ENCODE assay signal across 19 cellular contexts in genomic region chr7:109984726-109985125, GRCh38.
DNase-seq lines count a peak whose midpoint lies in the region; ATAC-seq, FAIRE-seq and TF ChIP-seq lines count a peak whose summit lies in the region.
"Had no signal": no experiment of that assay in that cellular context is flagged by ENCODE, and none has a peak within 500 bp of the region (broad histone marks: within the 10 kb centered on the region; RNA-seq: fewer than 3 reads in every experiment).

No MANE protein-coding gene starts in this region.

- FAIRE-seq in bronchial epithelial cell (lab: Jason Lieb, UNC): no peak
- FAIRE-seq: GM12878, K562 had no signal

- CTCF ChIA-PET in IMR-90 (lab: Yijun Ruan, JAX): no interaction called here

- TF ChIP-seq CTCF in IMR-90 (conservative IDR thresholded peaks at IDR 0.05; ENCODE audit: low read depth, low read length): no peak
- no peak for TF ChIP-seq CTCF in bronchial epithelial cell (IDR thresholded peaks at IDR 0.05; ENCODE audit: insufficient read depth, low read length, severe bottlenecking)

- H3K9me3 Mint-ChIP-seq in natural killer cell treated with Interleukin-12 subunit alpha and Interleukin-12 subunit beta and Interleukin-15 and Interleukin-18, amount 100 ng/mL, for 72 hours: peaks cover 28% of the 10 kb centered on the region

- H3K14ac ChIP-seq in IMR-90 (replicated peaks; ENCODE audit: low read depth, low read length): no peak overlapping the region

- dilution Hi-C loops in IMR-90 (cut with HindIII; ENCODE audit: low sequenced_read_pairs, unreplicated experiment): no loop called here

- no peak overlapping the region for H2BK20ac ChIP-seq in IMR-90 (ENCODE audit: low read depth, low read length)

- H3K27ac Mint-ChIP-seq in natural killer cell treated with Interleukin-12 subunit alpha and Interleukin-12 subunit beta and Interleukin-15 and Interleukin-18, amount 100 ng/mL, for 72 hours: no peak overlapping the region
- H3K27ac Mint-ChIP-seq: CD4-positive, CD25-positive, alpha-beta regulatory T cell had no signal

- WGBS in IMR-90 (ENCODE audit: extremely low coverage in 2 of 2, insufficient read length in 1 of 2), 2 experiments: no CpG with 5 or more reads among the region's 5 CpGs

- ATAC-seq in IMR-90 (ENCODE audit: low read depth) (no peak), left lobe of liver (no peak), HG03045 (IDR thresholded peaks at IDR 0.05; ENCODE audit: unreplicated experiment) (no peak), GM19351 (IDR thresholded peaks at IDR 0.05; ENCODE audit: unreplicated experiment) (no peak)
- ATAC-seq in natural killer cell treated with Interleukin-12 subunit alpha and Interleukin-12 subunit beta and Interleukin-15 and Interleukin-18, amount 100 ng/mL, for 72 hours: no peak
- ATAC-seq: GM12878, K562 had no signal

- POLR2A ChIA-PET in IMR-90 (lab: Charles Lee; ENCODE audit: unreplicated experiment): no interaction called here

- H3K4me3 ChIP-seq in IMR-90 (ENCODE audit: insufficient read depth, low read depth, low read length): no peak overlapping the region
- H3K4me3 ChIP-seq in bronchial epithelial cell (ENCODE audit: low read depth, low read length): no peak overlapping the region
- H3K4me3 ChIP-seq: GM12878, K562 had no signal

- H3K18ac ChIP-seq in IMR-90 (ENCODE audit: low read depth, low read length): no peak overlapping the region

- TF ChIP-seq POLR2A in IMR-90 (IDR thresholded peaks at IDR 0.05; ENCODE audit: low read depth, low read length): no peak

- H3K9me3 ChIP-seq in IMR-90 (ENCODE audit: control insufficient read depth, insufficient read depth, low read length): peaks cover 2% of the 10 kb centered on the region; the same call in 1 of the 2 replicates
- H3K9me3 ChIP-seq: BE2C, Caco-2 had no signal

- H4K5ac ChIP-seq in IMR-90 (ENCODE audit: low read depth, low read length): no peak overlapping the region

- H2BK15ac ChIP-seq in IMR-90 (ENCODE audit: low read depth, low read length): no peak overlapping the region

- H3K4me3 Mint-ChIP-seq in natural killer cell treated with Interleukin-12 subunit alpha and Interleukin-12 subunit beta and Interleukin-15 and Interleukin-18, amount 100 ng/mL, for 72 hours: no peak overlapping the region
- H3K4me3 Mint-ChIP-seq: CD4-positive, CD25-positive, alpha-beta regulatory T cell; H9 had no signal

- no peaks in the 10 kb centered on the region for H3K36me3 ChIP-seq in IMR-90 (ENCODE audit: control insufficient read depth, insufficient read depth, low read length)
- H3K36me3 ChIP-seq in bronchial epithelial cell (ENCODE audit: control insufficient read depth, insufficient read depth, low read length): no peaks in the 10 kb centered on the region
- H3K36me3 ChIP-seq: BE2C had no signal

- no peak for TF ChIP-seq RAD21 in IMR-90 (IDR thresholded peaks at IDR 0.05; ENCODE audit: low read length)

- in situ Hi-C loops in IMR-90 (cut with MboI; ENCODE audit: low sequenced_read_pairs): no loop called here

- H3K27me3 Mint-ChIP-seq in natural killer cell treated with Interleukin-12 subunit alpha and Interleukin-12 subunit beta and Interleukin-15 and Interleukin-18, amount 100 ng/mL, for 72 hours: no peaks in the 10 kb centered on the region
- H3K27me3 Mint-ChIP-seq: CD4-positive, CD25-positive, alpha-beta regulatory T cell had no signal

- H3K4me1 ChIP-seq in IMR-90 (ENCODE audit: control insufficient read depth, insufficient read depth, low read length): no peaks in the 10 kb centered on the region
- H3K4me1 ChIP-seq: BE2C, Caco-2 had no signal

- no peak overlapping the region for H3K9ac ChIP-seq in IMR-90 (ENCODE audit: low read depth, low read length)

- BruUV-seq in IMR-90 (replicated peaks; lab: Mats Ljungman, UMichigan): no TSS peak

- no peaks in the 10 kb centered on the region for H3K79me1 ChIP-seq in IMR-90 (ENCODE audit: low read depth in 1 of 2, low read length in 2 of 2)

- H3K4ac ChIP-seq in IMR-90 (ENCODE audit: low read depth, low read length): no peak overlapping the region

- H2BK120ac ChIP-seq in IMR-90 (ENCODE audit: low read depth, low read length): no peak overlapping the region

- no peak overlapping the region; the same call in 1 of the 2 replicates for H3K4me2 ChIP-seq in IMR-90 (ENCODE audit: low read depth, low read length)

- no peak overlapping the region for H3K23ac ChIP-seq in IMR-90 (ENCODE audit: low read depth, low read length)

- intact Hi-C loops in IMR-90 (cut with micrococcal nuclease): no loop called here

- H3K27ac ChIP-seq in IMR-90 (ENCODE audit: insufficient read depth, low read length): no peak overlapping the region

- H3K27me3 ChIP-seq in IMR-90 (ENCODE audit: control insufficient read depth, insufficient read depth, low read length) (no peaks in the 10 kb centered on the region), bronchial epithelial cell (ENCODE audit: control insufficient read depth, insufficient read depth, low read length) (no peaks in the 10 kb centered on the region)
- H3K27me3 ChIP-seq: BE2C had no signal

- no peak overlapping the region for H4K91ac ChIP-seq in IMR-90 (ENCODE audit: insufficient read depth, low read depth, low read length)

- H4K8ac ChIP-seq in IMR-90 (ENCODE audit: low read depth in 2 of 2, low read length in 2 of 2): no peak overlapping the region

- DNase-seq in A172 (ENCODE audit: low spot score) (peak; percentile 35), IMR-90 (peak; percentile 2), bronchial epithelial cell (ENCODE audit: low read depth) (peak; percentile 27), myocyte (ENCODE audit: low read depth) (peak; percentile 50), left lobe of liver (ENCODE audit: low spot score) (no peak)
- no peak for DNase-seq in natural killer cell treated with Interleukin-12 subunit alpha and Interleukin-12 subunit beta and Interleukin-15 and Interleukin-18, amount 100 ng/mL, for 72 hours (ENCODE audit: low spot score)
- DNase-seq: BE2C; Caco-2; CD4-positive, CD25-positive, alpha-beta regulatory T cell; DMS153; H9; NCI-H1105 treated with DMSO at 0.1 percent for 48 hours; NCI-H1694; NCI-H2081 treated with DMSO at 0.1 percent for 48 hours; SHP77 treated with DMSO at 0.1 percent for 48 hours had no signal

- no peak overlapping the region for H3K56ac ChIP-seq in IMR-90 (ENCODE audit: extremely low read depth, insufficient read depth, low read length)

- no peak overlapping the region for H2AFZ ChIP-seq in IMR-90 (replicated peaks; ENCODE audit: low read length, poor library complexity)

- no peak overlapping the region for H2BK5ac ChIP-seq in IMR-90 (ENCODE audit: low read depth, low read length, poor library complexity, severe bottlenecking)

- H2AK9ac ChIP-seq in IMR-90 (replicated peaks; ENCODE audit: low read depth, low read length, poor library complexity): no peak overlapping the region

- H4K20me1 ChIP-seq in IMR-90 (ENCODE audit: insufficient read depth, low read length): no peaks in the 10 kb centered on the region

- no peak overlapping the region for H2AK5ac ChIP-seq in IMR-90 (ENCODE audit: low read depth, low read length)

- H3K9me1 ChIP-seq in IMR-90 (ENCODE audit: insufficient read depth, low read length): no peaks in the 10 kb centered on the region

- no peaks in the 10 kb centered on the region for H3K4me1 Mint-ChIP-seq in natural killer cell treated with Interleukin-12 subunit alpha and Interleukin-12 subunit beta and Interleukin-15 and Interleukin-18, amount 100 ng/mL, for 72 hours (ENCODE audit: low read depth in 2 of 2)
- H3K4me1 Mint-ChIP-seq: CD4-positive, CD25-positive, alpha-beta regulatory T cell had no signal

- H3K36me3 Mint-ChIP-seq in natural killer cell treated with Interleukin-12 subunit alpha and Interleukin-12 subunit beta and Interleukin-15 and Interleukin-18, amount 100 ng/mL, for 72 hours: no peaks in the 10 kb centered on the region
- H3K36me3 Mint-ChIP-seq: CD4-positive, CD25-positive, alpha-beta regulatory T cell had no signal

TF ChIP-seq in IMR-90, 13 proteins besides CTCF, POLR2A, EP300 and RAD21:
- no peak for TF ChIP-seq RCOR1 (IDR thresholded peaks at IDR 0.05; ENCODE audit: insufficient replicate concordance, low read length)
- TF ChIP-seq MAZ (IDR thresholded peaks at IDR 0.05; ENCODE audit: borderline replicate concordance, low read depth, low read length): no peak
- no peak for TF ChIP-seq USF2 (IDR thresholded peaks at IDR 0.05; ENCODE audit: low read depth, low read length)
- TF ChIP-seq SMC3 (IDR thresholded peaks at IDR 0.05; ENCODE audit: low read depth, low read length): no peak
- no peak for TF ChIP-seq CEBPB (IDR thresholded peaks at IDR 0.05; ENCODE audit: low read depth, low read length)
- TF ChIP-seq ELK1 (IDR thresholded peaks at IDR 0.05; ENCODE audit: borderline replicate concordance, low read depth, low read length): no peak
- no peak for TF ChIP-seq CHD1 (IDR thresholded peaks at IDR 0.05; ENCODE audit: low read depth, low read length)
- TF ChIP-seq MXI1 (IDR thresholded peaks at IDR 0.05; ENCODE audit: borderline replicate concordance, low read depth, low read length): no peak
- TF ChIP-seq MAFK (IDR thresholded peaks at IDR 0.05; ENCODE audit: low read depth, low read length): no peak
- TF ChIP-seq FOS (IDR thresholded peaks at IDR 0.05; ENCODE audit: low read depth, low read length): no peak
- TF ChIP-seq RFX5 (IDR thresholded peaks at IDR 0.05; ENCODE audit: low read depth, low read length): no peak
- TF ChIP-seq BHLHE40 (IDR thresholded peaks at IDR 0.05; ENCODE audit: low read depth, low read length): no peak
- no peak for TF ChIP-seq NFE2L2 (IDR thresholded peaks at IDR 0.05; ENCODE audit: low read depth, low read length)

Comparison
In these comparisons a context has a peak if more than half of its experiments do, and no peak if none do; other contexts are left out.
1. DNase-seq: peak in A172 (single experiment), IMR-90 (single experiment), bronchial epithelial cell (single experiment) and myocyte (single experiment); none in left lobe of liver (single experiment) and natural killer cell treated with Interleukin-12 subunit alpha and Interleukin-12 subunit beta and Interleukin-15 and Interleukin-18, amount 100 ng/mL, for 72 hours (single experiment).